Comparison of ENCODE assay signal across 12 cellular contexts in the genomic region with DNA sequence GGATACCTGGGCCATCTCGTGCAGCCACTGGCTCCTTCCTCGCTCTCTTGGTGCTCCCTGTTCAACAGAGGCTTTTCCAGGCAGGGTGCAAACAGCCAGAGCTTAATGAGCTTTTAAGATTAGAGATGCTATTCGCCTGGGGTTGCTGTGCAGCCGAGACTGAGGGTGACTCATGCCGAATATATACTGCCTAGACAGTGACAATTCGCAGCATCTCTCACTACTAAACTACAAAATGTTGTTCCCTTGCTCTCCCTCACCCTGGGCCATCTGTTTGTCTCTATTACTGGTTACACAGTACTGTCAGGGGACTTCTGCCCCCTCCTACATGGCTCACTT. TPM values are rescaled to one million over a fixed set of nuclear protein-coding genes. Genes with fewer than 3 reads are reported as not detected.
DNase-seq lines count a peak whose midpoint lies in the region; ATAC-seq and TF ChIP-seq lines count a peak whose summit lies in the region.
"Had no signal": no experiment of that assay in that cellular context is flagged by ENCODE, and none has a peak within 500 bp of the region (broad histone marks: within the 10 kb centered on the region; RNA-seq: fewer than 3 reads in every experiment).

No MANE protein-coding gene starts in this region.

- TF ChIP-seq CTCF in brain microvascular endothelial cell (IDR thresholded peaks at IDR 0.05; ENCODE audit: low read depth, low read length, missing control alignments): no peak
- no peak for TF ChIP-seq CTCF in CD4-positive, alpha-beta T cell (IDR thresholded peaks at IDR 0.05)

- H3K27me3 ChIP-seq in brain microvascular endothelial cell (replicated peaks): no peaks in the 10 kb centered on the region
- no peaks in the 10 kb centered on the region for H3K27me3 ChIP-seq in CD4-positive, alpha-beta T cell (ENCODE audit: control insufficient read depth, insufficient read depth, low read length)
- H3K27me3 ChIP-seq: transverse colon had no signal

- H3K4me3 ChIP-seq in brain microvascular endothelial cell (ENCODE audit: low read depth, low read length): no peak overlapping the region
- H3K4me3 ChIP-seq: transverse colon had no signal

- H3K27ac ChIP-seq in brain microvascular endothelial cell: no peak overlapping the region
- H3K27ac ChIP-seq in CD4-positive, alpha-beta T cell (ENCODE audit: low read depth, low read length): no peak overlapping the region
- H3K27ac ChIP-seq: transverse colon had no signal

- ATAC-seq in activated T-cell treated with anti-CD3 and anti-CD28 coated beads, Interleukin-2, amount 50 U/mL, for 4 hours: peak; percentile 43 to 66
- ATAC-seq in CD4-positive, alpha-beta T cell (ENCODE audit: poor library complexity): no peak
- ATAC-seq: sciatic nerve, T-helper 17 cell had no signal

- no peaks in the 10 kb centered on the region for H3K27me3 Mint-ChIP-seq in activated T-cell treated with anti-CD3 and anti-CD28 coated beads, Interleukin-2, amount 50 U/mL, for 4 hours (ENCODE audit: low read depth)
- no peaks in the 10 kb centered on the region for H3K27me3 Mint-ChIP-seq in CD4-positive, alpha-beta T cell
- H3K27me3 Mint-ChIP-seq: B cell, T-helper 17 cell had no signal

- POLR2A ChIA-PET in CD4-positive, alpha-beta T cell (lab: Charles Lee): no interaction called here

- H3K36me3 Mint-ChIP-seq in activated T-cell treated with anti-CD3 and anti-CD28 coated beads, Interleukin-2, amount 50 U/mL, for 4 hours (ENCODE audit: insufficient read depth): no peaks in the 10 kb centered on the region
- no peaks in the 10 kb centered on the region for H3K36me3 Mint-ChIP-seq in CD4-positive, alpha-beta T cell (ENCODE audit: low read depth)

- in situ Hi-C loops in brain microvascular endothelial cell (cut with HindIII; ENCODE audit: low pct_ligation_motif_present, low sequenced_read_pairs): no loop called here

- intact Hi-C loops in CD4-positive, alpha-beta T cell (cut with DNase I, micrococcal nuclease): no loop called here

- no peak overlapping the region for H3K27ac Mint-ChIP-seq in CD4-positive, alpha-beta T cell
- H3K27ac Mint-ChIP-seq: B cell, T-helper 17 cell had no signal

- CTCF ChIA-PET in CD4-positive, alpha-beta T cell (lab: Charles Lee): no interaction called here

- H3K9me3 ChIP-seq in CD4-positive, alpha-beta T cell (ENCODE audit: control insufficient read depth, low read length): no peaks in the 10 kb centered on the region
- H3K9me3 ChIP-seq: transverse colon had no signal

- no peaks in the 10 kb centered on the region for H3K4me1 Mint-ChIP-seq in activated T-cell treated with anti-CD3 and anti-CD28 coated beads, Interleukin-2, amount 50 U/mL, for 4 hours (ENCODE audit: low read depth)
- H3K4me1 Mint-ChIP-seq in CD4-positive, alpha-beta T cell (ENCODE audit: low read depth): no peaks in the 10 kb centered on the region
- H3K4me1 Mint-ChIP-seq: B cell had no signal

- H3K36me3 ChIP-seq in brain microvascular endothelial cell (replicated peaks): no peaks in the 10 kb centered on the region
- H3K36me3 ChIP-seq: transverse colon had no signal

- no peaks in the 10 kb centered on the region for H3K9me3 Mint-ChIP-seq in activated T-cell treated with anti-CD3 and anti-CD28 coated beads, Interleukin-2, amount 50 U/mL, for 4 hours
- H3K9me3 Mint-ChIP-seq in CD4-positive, alpha-beta T cell: no peaks in the 10 kb centered on the region

- no peak overlapping the region for H3K4me3 Mint-ChIP-seq in activated T-cell treated with anti-CD3 and anti-CD28 coated beads, Interleukin-2, amount 50 U/mL, for 4 hours
- no peak overlapping the region for H3K4me3 Mint-ChIP-seq in CD4-positive, alpha-beta T cell
- H3K4me3 Mint-ChIP-seq: B cell, T-helper 17 cell had no signal

- no peak for DNase-seq in activated T-cell treated with anti-CD3 and anti-CD28 coated beads, Interleukin-2, amount 50 U/mL, for 4 hours
- DNase-seq in activated T-cell treated with anti-CD3 and anti-CD28 coated beads for 4 hours (no peak), NCI-H446 (lab: John Stamatoyannopoulos, UW) (peak; percentile 36 to 50), brain microvascular endothelial cell (peak; percentile 23), superior temporal gyrus (ENCODE audit: extremely low spot score) (peak; percentile 59), NCI-H748 (lab: John Stamatoyannopoulos, UW; ENCODE audit: unreplicated experiment) (no peak)
- DNase-seq in CD4-positive, alpha-beta T cell: no peak
- no peak for DNase-seq in activated CD8-positive, alpha-beta memory T cell treated with anti-CD3 and anti-CD28 coated beads, Interleukin-2, amount 50 U/mL, for 4 hours
- DNase-seq: T-helper 17 cell, transverse colon had no signal

RNA-seq across cellular contexts. Expression of gene TESC, which starts 26.0 kb away (rescaled TPM):
- 10 to 100 TPM; 18.7 to 27.6 (median 26.6) TPM for total RNA-seq in activated T-cell treated with anti-CD3 and anti-CD28 coated beads, Interleukin-2, amount 50 U/mL, for 4 hours
- total RNA-seq in CD4-positive, alpha-beta T cell: 1 to 10 TPM; 2.7 to 3.0 TPM

Comparison
In these comparisons a context has a peak if more than half of its experiments do, and no peak if none do; other contexts are left out.
1. DNase-seq: peak in NCI-H446 (2 of 2), brain microvascular endothelial cell (single experiment) and superior temporal gyrus (single experiment); none in activated T-cell treated with anti-CD3 and anti-CD28 coated beads, Interleukin-2, amount 50 U/mL, for 4 hours (single experiment), activated T-cell treated with anti-CD3 and anti-CD28 coated beads for 4 hours (single experiment), CD4-positive, alpha-beta T cell (0 of 10), NCI-H748 (single experiment) and activated CD8-positive, alpha-beta memory T cell treated with anti-CD3 and anti-CD28 coated beads, Interleukin-2, amount 50 U/mL, for 4 hours (single experiment).
2. RNA of gene TESC, which starts 26.0 kb away (total RNA-seq): 18.7 to 27.6 TPM in activated T-cell treated with anti-CD3 and anti-CD28 coated beads, Interleukin-2, amount 50 U/mL, for 4 hours; 2.7 to 3.0 TPM in CD4-positive, alpha-beta T cell; every median in the first group is over 4 times any median in the second.